Comparison of ENCODE assay signal across 8 cellular contexts in the genomic region with DNA sequence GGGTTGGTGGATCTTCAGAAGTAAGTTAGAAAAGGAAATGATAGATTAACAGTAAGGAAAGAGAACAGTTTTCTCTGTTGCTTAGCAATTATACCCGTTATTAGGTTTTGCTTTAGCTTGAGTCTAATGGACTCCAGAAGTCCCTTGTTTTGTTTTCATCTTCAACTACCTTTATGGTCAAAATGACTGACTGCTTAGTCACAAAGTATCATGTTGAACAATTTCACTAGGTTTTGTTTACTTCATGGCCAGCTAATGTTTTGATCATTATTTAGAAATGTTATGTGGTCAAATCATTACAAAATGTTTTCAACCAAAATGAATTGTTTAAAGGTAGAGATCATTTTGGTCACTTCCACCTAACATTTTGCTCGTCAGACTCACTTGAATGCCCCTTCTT. TPM values are rescaled to one million over a fixed set of nuclear protein-coding genes. Genes with fewer than 3 reads are reported as not detected.
DNase-seq lines count a peak whose midpoint lies in the region; TF ChIP-seq lines count a peak whose summit lies in the region.

No MANE protein-coding gene starts in this region.

- H4K20me1 ChIP-seq in BLaER1 treated with 17β-estradiol and CSF1 and Interleukin-3, amounts not matched to agents 10 nM and 100 nM, result peaks cover 4 to 48% (median 40%) of the 10 kb centered on the region in 11 experiments; a peak in 18 of 22 replicates

- peak overlapping the region; percentile 91 for H3K27ac Mint-ChIP-seq in HFFc6

- no peaks in the 10 kb centered on the region for H3K9me3 ChIP-seq in BLaER1 treated with 17β-estradiol and CSF1 and Interleukin-3, amounts not matched to agents 10 nM and 100 nM (replicated peaks in 1 of 11)
- no peaks in the 10 kb centered on the region for H3K9me3 ChIP-seq in adipocyte (ENCODE audit: control insufficient read depth, low read length)
- no peaks in the 10 kb centered on the region for H3K9me3 ChIP-seq in mesodermal cell (ENCODE audit: control insufficient read depth, low read length)

- no CpG with 5 or more reads among the region's 2 CpGs for WGBS in mesodermal cell (ENCODE audit: insufficient coverage in 2 of 2), 2 experiments

- H3K27me3 Mint-ChIP-seq in HFFc6 (ENCODE audit: insufficient read depth), result peaks cover 1% of the 10 kb centered on the region; the same call in 1 of the 2 replicates

- H3K36me3 Mint-ChIP-seq in HFFc6 (ENCODE audit: low read depth), result peaks cover 5% of the 10 kb centered on the region

- no peak for TF ChIP-seq CTCF in HFFc6 (IDR thresholded peaks at IDR 0.05)

- peak overlapping the region; percentile 95 for H3K4me3 Mint-ChIP-seq in HFFc6

- H3K4me2 ChIP-seq in BLaER1 treated with 17β-estradiol and CSF1 and Interleukin-3, amounts not matched to agents 10 nM and 100 nM, result peak overlapping the region; percentile 86 to 99 (median 95); a peak in 21 of 22 replicates

- H3K4me1 Mint-ChIP-seq in HFFc6 (ENCODE audit: low read depth), result peaks cover 42% of the 10 kb centered on the region

- H3K4me3 ChIP-seq in BLaER1 treated with 17β-estradiol and CSF1 and Interleukin-3, amounts not matched to agents 10 nM and 100 nM, result peak overlapping the region; percentile 92 to 100 (median 98); a peak in 16 of 20 replicates
- H3K4me3 ChIP-seq in adipocyte (ENCODE audit: low read length) (peak overlapping the region; percentile 95), mesodermal cell (ENCODE audit: extremely low read depth, insufficient read depth, low read length, poor library complexity, severe bottlenecking) (peak overlapping the region; percentile 84)

- peaks cover 11 to 12% (median 11%) of the 10 kb centered on the region in 11 experiments for H3K36me3 ChIP-seq in BLaER1 treated with 17β-estradiol and CSF1 and Interleukin-3, amounts not matched to agents 10 nM and 100 nM
- peaks cover 11% of the 10 kb centered on the region for H3K36me3 ChIP-seq in adipocyte (ENCODE audit: control insufficient read depth, insufficient read depth, low read length, severe bottlenecking)
- peaks cover 12% of the 10 kb centered on the region for H3K36me3 ChIP-seq in mesodermal cell (ENCODE audit: control insufficient read depth, insufficient read depth, low read length)

- H3K4me1 ChIP-seq in BLaER1 treated with 17β-estradiol and CSF1 and Interleukin-3, amounts not matched to agents 10 nM and 100 nM, result peaks cover 8 to 26% (median 21%) of the 10 kb centered on the region in 10 experiments; a peak in 19 of 20 replicates
- H3K4me1 ChIP-seq in adipocyte (ENCODE audit: control insufficient read depth, insufficient read depth, low read length) (peaks cover 21% of the 10 kb centered on the region), mesodermal cell (ENCODE audit: control insufficient read depth, insufficient read depth, low read length, poor library complexity, severe bottlenecking) (no peaks in the 10 kb centered on the region)

- peak; percentile 49 for DNase-seq in HFFc6
- DNase-seq in adipocyte (ENCODE audit: low read depth), result peak; percentile 61
- no peak for DNase-seq in NCI-H2196 treated with DMSO at 0.1 percent for 48 hours (lab: John Stamatoyannopoulos, UW; ENCODE audit: unreplicated experiment)
- no peak for DNase-seq in amygdala (lab: John Stamatoyannopoulos, UW)
- DNase-seq in DMS79 (lab: John Stamatoyannopoulos, UW), result no peak
- DNase-seq in NCI-H128 (lab: John Stamatoyannopoulos, UW; ENCODE audit: unreplicated experiment), result no peak

- no peaks in the 10 kb centered on the region for H3K9me3 Mint-ChIP-seq in HFFc6

- peaks cover 0 to 26% (median 18%) of the 10 kb centered on the region in 11 experiments; a peak in 17 of 22 replicates for H3K27me3 ChIP-seq in BLaER1 treated with 17β-estradiol and CSF1 and Interleukin-3, amounts not matched to agents 10 nM and 100 nM
- H3K27me3 ChIP-seq in adipocyte (replicated peaks; ENCODE audit: control insufficient read depth, insufficient read depth, low read length), result no peaks in the 10 kb centered on the region

- no peak overlapping the region; a peak in 1 of 22 replicates for H3K27ac ChIP-seq in BLaER1 treated with 17β-estradiol and CSF1 and Interleukin-3, amounts not matched to agents 10 nM and 100 nM
- H3K27ac ChIP-seq in mesodermal cell (ENCODE audit: low read depth, low read length, severe bottlenecking), result no peak overlapping the region

- peak overlapping the region in 5 of 11 experiments; percentile 88 to 91 (median 90); a peak in 5 of 22 replicates for H3K9ac ChIP-seq in BLaER1 treated with 17β-estradiol and CSF1 and Interleukin-3, amounts not matched to agents 10 nM and 100 nM
- peak overlapping the region; percentile 98 for H3K9ac ChIP-seq in adipocyte (ENCODE audit: low read length)

RNA-seq across cellular contexts. Expression of a gene that starts 1.9 kb away (rescaled TPM):
- total RNA-seq in HFFc6 (2021; fragmentation: NEBNext Ultra II Directional; extraction: Animal tissue kit (Norgen Biotek cat#: 25700)), result 10 to 100 TPM in 1 of 6 experiments, 1 to 10 TPM in 5; 7.7 to 10.1 (median 9.3) TPM
- polyA plus RNA-seq in mesodermal cell (2013, experiment 1 of 2), result 6.3 TPM
- polyA plus RNA-seq in mesodermal cell (2013, experiment 2 of 2), result 5.2 TPM

Comparison
In these comparisons a context has a peak if more than half of its experiments do, and no peak if none do; other contexts are left out.
1. DNase-seq: peak in HFFc6 (single experiment) and adipocyte (single experiment); none in NCI-H2196 treated with DMSO at 0.1 percent for 48 hours (single experiment), amygdala (0 of 56), DMS79 (single experiment) and NCI-H128 (single experiment).
2. Peak in every context shown above with its lines, with median percentiles within 50 percentile points of each other: H3K4me3 ChIP-seq.